20 cellular contexts compared by ENCODE assay signal in the genomic region with DNA sequence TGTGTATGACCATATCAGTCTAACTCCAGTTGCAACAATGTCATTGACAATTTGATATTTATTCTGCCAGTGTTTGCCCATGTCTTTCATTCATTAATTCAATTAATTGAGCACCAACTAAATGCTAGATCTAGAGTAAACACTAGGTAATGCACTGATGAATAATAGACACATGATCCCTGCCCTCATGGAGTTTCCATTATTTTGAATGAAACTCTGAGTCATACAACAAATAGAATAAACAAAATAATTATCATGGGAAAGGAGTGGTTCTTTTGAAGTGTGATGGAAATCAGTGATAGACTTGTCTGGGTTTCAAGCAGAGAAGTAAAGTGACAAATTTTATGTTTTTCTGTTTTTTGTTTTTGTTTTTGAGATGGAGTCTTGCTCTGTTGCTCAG. TPM values are rescaled to one million over a fixed set of nuclear protein-coding genes. Genes with fewer than 3 reads are reported as not detected.
"Had no signal": no experiment of that assay in that cellular context is flagged by ENCODE, and none has a peak within 500 bp of the region (broad histone marks: within the 10 kb centered on the region; RNA-seq: fewer than 3 reads in every experiment).

No MANE protein-coding gene starts in this region.

- H3K36me3 ChIP-seq: adrenal gland, neural progenitor cell had no signal

- H3K4me3 ChIP-seq: adrenal gland, hepatocyte, lung, neural progenitor cell, tibial artery had no signal

- H3K27me3 ChIP-seq: adrenal gland, hepatocyte, tibial artery had no signal

- H3K9me3 ChIP-seq: adrenal gland, tibial artery had no signal

- H2AFZ ChIP-seq: hepatocyte, neural progenitor cell had no signal

- H3K9me3 Mint-ChIP-seq: activated T-cell treated with anti-CD3 and anti-CD28 coated beads, Interleukin-2, amount 50 U/mL, for 24 hours; activated T-helper 17 cell treated with anti-CD3 and anti-CD28 coated beads, Interleukin-2, amount 50 U/mL, for 72 hours; immature natural killer cell; naive thymus-derived CD8-positive, alpha-beta T cell; neural progenitor cell had no signal

- H3K36me3 Mint-ChIP-seq: activated naive CD8-positive, alpha-beta T cell; immature natural killer cell; mesothelial cell of epicardium; naive thymus-derived CD8-positive, alpha-beta T cell; neural progenitor cell had no signal

- H3K4me2 ChIP-seq: hepatocyte, neural progenitor cell had no signal

- DNase-seq: activated CD4-positive, alpha-beta T cell treated with anti-CD3 and anti-CD28 coated beads for 1 hour; activated T-cell treated with anti-CD3 and anti-CD28 coated beads, Interleukin-2, amount 50 U/mL, for 24 hours; adrenal gland; effector CD4-positive, alpha-beta T cell; glutamatergic neuron; immature natural killer cell; naive thymus-derived CD8-positive, alpha-beta T cell; posterior cingulate gyrus; retina; stimulated activated CD4-positive, alpha-beta T cell treated with anti-CD3 and anti-CD28 coated beads, Interleukin-4, amount 100 ng/mL, for 24 hours; stimulated activated naive CD8-positive, alpha-beta T cell treated with anti-CD3 and anti-CD28 coated beads, Interleukin-15, Interleukin-2, amounts not matched to agents 100 U/mL and 50 U/mL, for 24 hours; substantia nigra; T-helper 1 cell; tibial artery had no signal

- H3K9ac ChIP-seq: neural progenitor cell had no signal

- H3K27ac ChIP-seq: adrenal gland, neural progenitor cell had no signal

- H3K27ac Mint-ChIP-seq: activated naive CD8-positive, alpha-beta T cell; activated T-cell treated with anti-CD3 and anti-CD28 coated beads, Interleukin-2, amount 50 U/mL, for 24 hours; immature natural killer cell; naive thymus-derived CD8-positive, alpha-beta T cell; neural progenitor cell had no signal

- H3K4me3 Mint-ChIP-seq: activated naive CD8-positive, alpha-beta T cell; activated T-cell treated with anti-CD3 and anti-CD28 coated beads, Interleukin-2, amount 50 U/mL, for 24 hours; activated T-helper 17 cell treated with anti-CD3 and anti-CD28 coated beads, Interleukin-2, amount 50 U/mL, for 72 hours; immature natural killer cell; mesothelial cell of epicardium; naive thymus-derived CD8-positive, alpha-beta T cell; neural progenitor cell had no signal

RNA-seq across cellular contexts. Expression of a gene that starts 4.6 kb away (rescaled TPM):
- polyA plus RNA-seq: naive thymus-derived CD8-positive, alpha-beta T cell had no signal
